23 cellular contexts compared by ENCODE assay signal in genomic region chr10:128074589-128074988, GRCh38.
"Had no signal": no experiment of that assay in that cellular context is flagged by ENCODE, and none has a peak within 500 bp of the region (broad histone marks: within the 10 kb centered on the region; RNA-seq: fewer than 3 reads in every experiment).

No MANE protein-coding gene starts in this region.

- H3K27me3 ChIP-seq: colonic mucosa, dorsolateral prefrontal cortex, esophagus squamous epithelium, foreskin keratinocyte, gastrocnemius medialis, heart left ventricle, heart right ventricle had no signal

- H3K4me1 ChIP-seq: colonic mucosa, foreskin keratinocyte, gastrocnemius medialis, gastroesophageal sphincter had no signal

- H3K27ac ChIP-seq: colonic mucosa, coronary artery, dorsolateral prefrontal cortex, epithelial cell of prostate, esophagus muscularis mucosa, esophagus squamous epithelium, foreskin keratinocyte, gastrocnemius medialis, gastroesophageal sphincter, heart left ventricle, heart right ventricle had no signal

- DNase-seq: colonic mucosa; cortex of kidney; dermis blood vessel endothelial cell; effector CD4-positive, alpha-beta T cell; effector CD8-positive, alpha-beta T cell; effector memory CD4-positive, alpha-beta T cell; effector memory CD8-positive, alpha-beta T cell; endodermal cell; erythroblast; esophagus squamous epithelium; foreskin fibroblast; foreskin keratinocyte; foreskin melanocyte; gastrocnemius medialis; glutamatergic neuron; heart right ventricle had no signal

- ATAC-seq: effector memory CD8-positive, alpha-beta T cell; esophagus mucosa; foreskin keratinocyte; gastrocnemius medialis; gastroesophageal sphincter; heart left ventricle; heart right ventricle had no signal

- H3K9me3 ChIP-seq: colonic mucosa, esophagus muscularis mucosa, esophagus squamous epithelium, gastrocnemius medialis, gastroesophageal sphincter, heart left ventricle, heart right ventricle had no signal

- H3K4me3 ChIP-seq: colonic mucosa, coronary artery, dorsolateral prefrontal cortex, esophagus muscularis mucosa, esophagus squamous epithelium, gastrocnemius medialis, gastroesophageal sphincter, heart left ventricle, heart right ventricle had no signal

- H3K36me3 ChIP-seq: colonic mucosa, gastrocnemius medialis had no signal
